ENCODE assay signal across 1 cellular context in genomic region chr6:152698692-152699091, GRCh38.
TF ChIP-seq lines count a peak whose summit lies in the region.

No MANE protein-coding gene starts in this region.

TF ChIP-seq in SK-N-SH, 30 proteins besides CTCF, POLR2A, EP300 and RAD21:
- TF ChIP-seq REST (IDR thresholded peaks at IDR 0.05; ENCODE audit: low read depth, low read length) = no peak
- TF ChIP-seq SIN3A (IDR thresholded peaks at IDR 0.05; ENCODE audit: borderline replicate concordance, low read depth, low read length) = no peak
- TF ChIP-seq TCF12 (IDR thresholded peaks at IDR 0.05) = no peak
- no peak for TF ChIP-seq ELF1 (IDR thresholded peaks at IDR 0.05)
- no peak for TF ChIP-seq YY1 (IDR thresholded peaks at IDR 0.05; ENCODE audit: low read depth)
- no peak for TF ChIP-seq MXI1 (IDR thresholded peaks at IDR 0.05; ENCODE audit: low read depth, low read length)
- no peak for TF ChIP-seq SMC3 (IDR thresholded peaks at IDR 0.05; ENCODE audit: low read depth, low read length)
- TF ChIP-seq CHD2 (IDR thresholded peaks at IDR 0.05; ENCODE audit: low read length, partially characterized antibody) = no peak
- TF ChIP-seq POLR2AphosphoS5 (IDR thresholded peaks at IDR 0.05; ENCODE audit: low read depth, low read length) = no peak
- no peak for TF ChIP-seq FOXJ3 (CRISPR knock-in tag; IDR thresholded peaks at IDR 0.05)
- TF ChIP-seq FOSL2 (IDR thresholded peaks at IDR 0.05; ENCODE audit: borderline replicate concordance, low read depth) = no peak
- TF ChIP-seq RCOR1 (IDR thresholded peaks at IDR 0.05; ENCODE audit: low read length) = no peak
- no peak for TF ChIP-seq TAF1 (IDR thresholded peaks at IDR 0.05; ENCODE audit: borderline replicate concordance, low read depth, low read length)
- no peak for TF ChIP-seq GABPA (IDR thresholded peaks at IDR 0.05; ENCODE audit: low read depth)
- TF ChIP-seq USF1 (IDR thresholded peaks at IDR 0.05; ENCODE audit: borderline replicate concordance, low read depth) = no peak
- TF ChIP-seq GATA2 (CRISPR knock-in tag; IDR thresholded peaks at IDR 0.05) = no peak
TF ChIP-seq in SK-N-SH: peak in this region for 0.
